Comparison of ENCODE assay signal across 10 cellular contexts in the genomic region with DNA sequence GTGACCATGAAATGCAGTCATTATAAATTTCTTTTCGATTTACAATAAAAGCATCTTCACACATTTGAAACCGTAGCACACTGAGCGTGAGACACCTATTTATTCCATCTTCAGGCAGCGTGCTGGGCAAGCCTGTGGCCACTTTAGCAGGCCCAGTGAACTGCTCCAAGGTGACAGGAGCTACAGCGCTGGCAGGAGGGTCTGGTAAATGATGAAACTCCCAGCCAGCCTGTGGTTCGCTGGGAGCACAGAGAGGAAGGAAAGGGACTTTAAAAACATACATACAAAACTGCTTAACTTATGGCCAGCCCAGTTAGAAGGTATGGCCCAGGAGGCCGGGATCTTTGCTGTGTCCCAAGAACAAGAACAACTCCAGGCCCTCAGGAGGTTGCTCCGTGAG. TPM values are rescaled to one million over a fixed set of nuclear protein-coding genes. Genes with fewer than 3 reads are reported as not detected.
DNase-seq lines count a peak whose midpoint lies in the region; ATAC-seq and TF ChIP-seq lines count a peak whose summit lies in the region.
"Had no signal": no experiment of that assay in that cellular context is flagged by ENCODE, and none has a peak within 500 bp of the region (broad histone marks: within the 10 kb centered on the region; RNA-seq: fewer than 3 reads in every experiment).

No MANE protein-coding gene starts in this region.

- no peaks in the 10 kb centered on the region for H3K27me3 Mint-ChIP-seq in T-helper 1 cell treated with Interleukin-12 subunit alpha and Interleukin-12 subunit beta and Interleukin-4 antibody, amounts not matched to agents 30 μg/mL and 1 μg/mL, for 36 hours (ENCODE audit: low read depth)

- no peaks in the 10 kb centered on the region for H3K9me3 Mint-ChIP-seq in T-helper 1 cell treated with Interleukin-12 subunit alpha and Interleukin-12 subunit beta and Interleukin-4 antibody, amounts not matched to agents 30 μg/mL and 1 μg/mL, for 36 hours
- H3K9me3 Mint-ChIP-seq in stimulated activated effector memory CD8-positive, alpha-beta T cell treated with anti-CD3 and anti-CD28 coated beads, Interleukin-12 subunit alpha, Interleukin-12 subunit beta, amount 100 ng/mL, for 72 hours: no peaks in the 10 kb centered on the region

- H3K36me3 ChIP-seq in SJCRH30: no peaks in the 10 kb centered on the region
- H3K36me3 ChIP-seq: cardiac muscle cell had no signal

- ATAC-seq in foreskin keratinocyte: no peak
- no peak for ATAC-seq in stimulated activated effector memory CD8-positive, alpha-beta T cell treated with anti-CD3 and anti-CD28 coated beads, Interleukin-12 subunit alpha, Interleukin-12 subunit beta, amount 100 ng/mL, for 72 hours
- no peak for ATAC-seq in HG02973 (IDR thresholded peaks at IDR 0.05; ENCODE audit: unreplicated experiment)
- no peak for ATAC-seq in GM21576 (IDR thresholded peaks at IDR 0.05; ENCODE audit: unreplicated experiment)

- H3K4me3 ChIP-seq in SJCRH30: no peak overlapping the region
- H3K4me3 ChIP-seq: cardiac muscle cell had no signal

- H3K27ac ChIP-seq in SJCRH30: peak overlapping the region; percentile 91
- peak overlapping the region; percentile 72 for H3K27ac ChIP-seq in foreskin keratinocyte
- H3K27ac ChIP-seq: cardiac muscle cell had no signal

- H3K4me1 ChIP-seq in SJCRH30 (peaks cover 66% of the 10 kb centered on the region), foreskin keratinocyte (peaks cover 39% of the 10 kb centered on the region)

- H3K36me3 Mint-ChIP-seq in T-helper 1 cell treated with Interleukin-12 subunit alpha and Interleukin-12 subunit beta and Interleukin-4 antibody, amounts not matched to agents 30 μg/mL and 1 μg/mL, for 36 hours (ENCODE audit: low read depth): peaks cover 33% of the 10 kb centered on the region
- peaks cover 58% of the 10 kb centered on the region for H3K36me3 Mint-ChIP-seq in stimulated activated effector memory CD8-positive, alpha-beta T cell treated with anti-CD3 and anti-CD28 coated beads, Interleukin-12 subunit alpha, Interleukin-12 subunit beta, amount 100 ng/mL, for 72 hours

- H3K9me3 ChIP-seq in SJCRH30 (replicated peaks): no peaks in the 10 kb centered on the region

- H3K27me3 ChIP-seq in SJCRH30: no peaks in the 10 kb centered on the region
- no peaks in the 10 kb centered on the region for H3K27me3 ChIP-seq in foreskin keratinocyte
- H3K27me3 ChIP-seq: cardiac muscle cell had no signal

- no peak for TF ChIP-seq CTCF in foreskin keratinocyte (conservative IDR thresholded peaks at IDR 0.05)

- peak overlapping the region; percentile 93 for H3K27ac Mint-ChIP-seq in T-helper 1 cell treated with Interleukin-12 subunit alpha and Interleukin-12 subunit beta and Interleukin-4 antibody, amounts not matched to agents 30 μg/mL and 1 μg/mL, for 36 hours
- peak overlapping the region; percentile 95 for H3K27ac Mint-ChIP-seq in stimulated activated effector memory CD8-positive, alpha-beta T cell treated with anti-CD3 and anti-CD28 coated beads, Interleukin-12 subunit alpha, Interleukin-12 subunit beta, amount 100 ng/mL, for 72 hours

- H3K4me3 Mint-ChIP-seq in T-helper 1 cell treated with Interleukin-12 subunit alpha and Interleukin-12 subunit beta and Interleukin-4 antibody, amounts not matched to agents 30 μg/mL and 1 μg/mL, for 36 hours: peak overlapping the region; percentile 72
- H3K4me3 Mint-ChIP-seq in stimulated activated effector memory CD8-positive, alpha-beta T cell treated with anti-CD3 and anti-CD28 coated beads, Interleukin-12 subunit alpha, Interleukin-12 subunit beta, amount 100 ng/mL, for 72 hours: peak overlapping the region; percentile 95

- no peak for DNase-seq in T-helper 1 cell
- no peak for DNase-seq in SJCRH30
- DNase-seq in foreskin keratinocyte: no peak
- no peak for DNase-seq in stimulated activated effector memory CD8-positive, alpha-beta T cell treated with anti-CD3 and anti-CD28 coated beads, Interleukin-12 subunit alpha, Interleukin-12 subunit beta, amount 100 ng/mL, for 72 hours (ENCODE audit: low spot score in 2 of 2)
- DNase-seq in NCI-H128 (lab: John Stamatoyannopoulos, UW; ENCODE audit: unreplicated experiment): no peak
- DNase-seq: NCI-H1417 treated with DMSO at 0.1 percent for 48 hours had no signal

- peaks cover 72% of the 10 kb centered on the region for H3K4me1 Mint-ChIP-seq in T-helper 1 cell treated with Interleukin-12 subunit alpha and Interleukin-12 subunit beta and Interleukin-4 antibody, amounts not matched to agents 30 μg/mL and 1 μg/mL, for 36 hours (ENCODE audit: low read depth)
- peaks cover 83% of the 10 kb centered on the region for H3K4me1 Mint-ChIP-seq in stimulated activated effector memory CD8-positive, alpha-beta T cell treated with anti-CD3 and anti-CD28 coated beads, Interleukin-12 subunit alpha, Interleukin-12 subunit beta, amount 100 ng/mL, for 72 hours

RNA-seq across cellular contexts. Expression of a gene that starts 5.1 kb away (rescaled TPM):
- total RNA-seq in SJCRH30 (2014; rRNA removed; shearing (Covaris generic)): 78.5 and 82.0 TPM in 2 replicates
- 31.1 and 34.8 TPM in 2 replicates for total RNA-seq in foreskin keratinocyte
- 10.7 and 12.9 TPM in 2 replicates for polyA plus RNA-seq in foreskin keratinocyte
